22 cellular contexts compared by ENCODE assay signal in the genomic region with DNA sequence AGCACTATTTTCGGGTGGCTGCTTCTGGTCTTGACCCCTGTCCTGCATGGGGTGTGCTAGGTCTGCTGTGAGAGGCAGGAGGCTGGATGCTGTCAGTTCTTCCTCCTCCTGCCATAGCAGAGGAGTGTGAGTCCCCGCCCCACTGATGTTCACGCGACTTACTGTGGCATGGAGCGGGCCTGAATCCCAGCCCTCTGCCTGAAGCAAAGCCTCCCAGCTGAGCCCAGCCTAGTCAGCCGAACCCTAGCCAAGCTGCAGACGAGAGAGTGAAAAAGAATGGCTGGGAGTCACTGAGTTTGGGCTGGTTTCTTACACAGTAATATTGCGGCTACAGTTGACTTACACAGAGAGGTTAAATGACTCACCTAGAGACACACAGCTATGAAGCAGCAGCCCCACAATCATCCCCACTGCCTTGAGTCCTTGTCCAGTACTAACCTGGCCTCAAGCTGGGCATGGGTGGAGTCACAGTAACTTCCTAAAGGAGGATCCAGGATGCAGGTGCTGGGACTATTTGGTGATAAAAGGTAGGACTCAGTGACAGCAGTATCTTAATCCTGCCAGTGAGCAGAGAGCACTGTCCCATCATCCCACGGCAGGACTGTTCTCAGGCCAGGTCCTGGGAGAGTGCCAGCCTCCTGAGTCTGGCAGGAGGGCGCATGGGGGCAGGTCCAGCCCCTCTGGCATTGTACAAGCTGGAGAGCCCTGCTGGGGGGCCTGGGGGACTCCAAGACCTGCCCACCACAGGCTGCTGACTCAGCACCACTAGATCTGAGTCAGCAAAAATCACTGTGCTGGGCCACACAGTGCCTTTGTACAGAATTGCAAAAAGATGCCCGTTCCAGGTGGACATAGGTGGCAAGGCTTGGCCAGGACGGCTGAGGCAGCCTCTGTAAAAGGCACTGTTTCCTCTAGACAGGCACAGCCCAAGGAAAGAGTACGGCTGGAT.
"Had no signal": no experiment of that assay in that cellular context is flagged by ENCODE, and none has a peak within 500 bp of the region (broad histone marks: within the 10 kb centered on the region; RNA-seq: fewer than 3 reads in every experiment).

No MANE protein-coding gene starts in this region.

- H3K27me3 Mint-ChIP-seq: activated naive CD8-positive, alpha-beta T cell treated with anti-CD3 and anti-CD28 coated beads, Interleukin-2, amount 10 ng/mL, durations not matched to agents 7 days and 5 days had no signal

- H3K9me3 ChIP-seq: breast epithelium, colonic mucosa, esophagus squamous epithelium, gastrocnemius medialis, lower lobe of right lung, neutrophil, ovary, psoas muscle, right atrium auricular region, tibial artery had no signal

- H3K4me3 ChIP-seq: breast epithelium, colonic mucosa, esophagus squamous epithelium, gastrocnemius medialis, lower lobe of right lung, ovary, psoas muscle, right atrium auricular region, tibial artery had no signal

- DNase-seq: activated CD4-positive, alpha-beta T cell treated with anti-CD3 and anti-CD28 coated beads, Interleukin-2, amount 10 ng/mL, durations not matched to agents 7 days and 5 days; activated naive CD4-positive, alpha-beta T cell treated with anti-CD3 and anti-CD28 coated beads for 36 hours; activated naive CD8-positive, alpha-beta T cell treated with anti-CD3 and anti-CD28 coated beads, Interleukin-2, amount 10 ng/mL, durations not matched to agents 7 days and 5 days; activated T-cell treated with anti-CD3 and anti-CD28 coated beads, Interleukin-2, amount 50 U/mL, for 1 hour; amniotic stem cell; colonic mucosa; esophagus squamous epithelium; gastrocnemius medialis; left colon; lower lobe of right lung; naive thymus-derived CD8-positive, alpha-beta T cell; ovary; psoas muscle; stimulated activated CD4-positive, alpha-beta T cell treated with anti-CD3 and anti-CD28 coated beads, Interleukin-1b, Interleukin-23, amount 100 ng/mL, for 48 hours; stimulated activated naive CD8-positive, alpha-beta T cell treated with anti-CD3 and anti-CD28 coated beads, Interleukin-15, amount 100 ng/mL, for 72 hours; T-cell had no signal

- H3K27me3 ChIP-seq: colonic mucosa, ovary, right atrium auricular region had no signal

- H3K27ac Mint-ChIP-seq: activated CD4-positive, alpha-beta T cell treated with anti-CD3 and anti-CD28 coated beads, Interleukin-2, amount 10 ng/mL, durations not matched to agents 7 days and 5 days; activated naive CD4-positive, alpha-beta T cell treated with anti-CD3 and anti-CD28 coated beads for 36 hours; activated naive CD8-positive, alpha-beta T cell treated with anti-CD3 and anti-CD28 coated beads, Interleukin-2, amount 10 ng/mL, durations not matched to agents 7 days and 5 days; naive thymus-derived CD8-positive, alpha-beta T cell; stimulated activated naive CD8-positive, alpha-beta T cell treated with anti-CD3 and anti-CD28 coated beads, Interleukin-15, amount 100 ng/mL, for 72 hours; T-cell; T-helper 2 cell treated with Interferon-gamma antibody and Interleukin-4, amounts not matched to agents 5 μg/mL and 100 μg/mL, for 36 hours had no signal

- H3K4me1 Mint-ChIP-seq: naive thymus-derived CD8-positive, alpha-beta T cell; T-cell had no signal

- H3K4me3 Mint-ChIP-seq: activated CD4-positive, alpha-beta T cell treated with anti-CD3 and anti-CD28 coated beads, Interleukin-2, amount 10 ng/mL, durations not matched to agents 7 days and 5 days; activated naive CD4-positive, alpha-beta T cell treated with anti-CD3 and anti-CD28 coated beads for 36 hours; activated naive CD8-positive, alpha-beta T cell treated with anti-CD3 and anti-CD28 coated beads, Interleukin-2, amount 10 ng/mL, durations not matched to agents 7 days and 5 days; naive thymus-derived CD8-positive, alpha-beta T cell; stimulated activated naive CD8-positive, alpha-beta T cell treated with anti-CD3 and anti-CD28 coated beads, Interleukin-15, amount 100 ng/mL, for 72 hours; T-cell; T-helper 2 cell treated with Interferon-gamma antibody and Interleukin-4, amounts not matched to agents 5 μg/mL and 100 μg/mL, for 36 hours had no signal

- H3K9me3 Mint-ChIP-seq: activated CD4-positive, alpha-beta T cell treated with anti-CD3 and anti-CD28 coated beads, Interleukin-2, amount 10 ng/mL, durations not matched to agents 7 days and 5 days; activated naive CD4-positive, alpha-beta T cell treated with anti-CD3 and anti-CD28 coated beads for 36 hours; activated naive CD8-positive, alpha-beta T cell treated with anti-CD3 and anti-CD28 coated beads, Interleukin-2, amount 10 ng/mL, durations not matched to agents 7 days and 5 days; T-helper 2 cell treated with Interferon-gamma antibody and Interleukin-4, amounts not matched to agents 5 μg/mL and 100 μg/mL, for 36 hours had no signal

- H3K36me3 ChIP-seq: breast epithelium, colonic mucosa, esophagus squamous epithelium, gastrocnemius medialis, lower lobe of right lung, neutrophil, ovary, right atrium auricular region, tibial artery had no signal

- H3K27ac ChIP-seq: breast epithelium, colonic mucosa, esophagus squamous epithelium, gastrocnemius medialis, lower lobe of right lung, neutrophil, ovary, psoas muscle, right atrium auricular region, tibial artery, VCaP had no signal

- ATAC-seq: gastrocnemius medialis; left colon; lower lobe of right lung; naive thymus-derived CD8-positive, alpha-beta T cell; psoas muscle; stimulated activated naive CD8-positive, alpha-beta T cell treated with anti-CD3 and anti-CD28 coated beads, Interleukin-15, amount 100 ng/mL, for 72 hours; T-cell had no signal

- H3K36me3 Mint-ChIP-seq: activated naive CD8-positive, alpha-beta T cell treated with anti-CD3 and anti-CD28 coated beads, Interleukin-2, amount 10 ng/mL, durations not matched to agents 7 days and 5 days; naive thymus-derived CD8-positive, alpha-beta T cell; T-cell had no signal

- H3K4me1 ChIP-seq: breast epithelium, colonic mucosa, gastrocnemius medialis, psoas muscle, right atrium auricular region had no signal
